8 cellular contexts compared by ENCODE assay signal in genomic region chr7:75776295-75776971, GRCh38. TPM values are rescaled to one million over a fixed set of nuclear protein-coding genes. Genes with fewer than 3 reads are reported as not detected.
DNase-seq lines count a peak whose midpoint lies in the region; ATAC-seq, FAIRE-seq and TF ChIP-seq lines count a peak whose summit lies in the region.

No MANE protein-coding gene starts in this region.

- H3K27me3 Mint-ChIP-seq in T-helper 17 cell, result peaks cover 23% of the 10 kb centered on the region

- H2AFZ ChIP-seq in GM12878 (ENCODE audit: control insufficient read depth, low read depth, low read length), result no peak overlapping the region

- peak; percentile 32; the same call in 1 of the 2 replicates for TF ChIP-seq RAD21 in GM12878 (IDR thresholded peaks at IDR 0.05; ENCODE audit: insufficient read depth, low read depth, low read length)

- WGBS in GM12878 (ENCODE audit: insufficient coverage, insufficient replicate concordance, low lambda C conversion rate, missing lambda C conversion rate), result 30% methylated on average over 12 of the region's 12 CpGs
- 63 to 73% (median 72%) methylated on average over 12 of the region's 12 CpGs for WGBS in ovary, 3 donors

- no peak overlapping the region for H3K4me2 ChIP-seq in GM12878 (ENCODE audit: control insufficient read depth, insufficient read depth)

- H3K4me3 ChIP-seq in GM12878 (no peak overlapping the region), ovary (no peak overlapping the region)

- intact Hi-C loops in GM12878 (cut with micrococcal nuclease; ENCODE audit: unreplicated experiment), result loop anchor here (10.0 kb wide), 1 partner anchor 238 kb away; no protein-coding TSS in a partner anchor
- intact Hi-C loops in ovary (cut with DNase I), result loop anchor here in 1 of 4 donors (10.0 kb wide), 1 partner anchor 238 kb away; no protein-coding TSS in a partner anchor

- H3K4me1 ChIP-seq in GM12878 (ENCODE audit: control insufficient read depth, insufficient read depth, low read length), result no peaks in the 10 kb centered on the region; the same call in 1 of the 2 replicates
- peaks cover 8% of the 10 kb centered on the region for H3K4me1 ChIP-seq in ovary (ENCODE audit: insufficient read depth)

- H3K27me3 ChIP-seq in GM12878 (replicated peaks in 1 of 2; ENCODE audit: control insufficient read depth in 2 of 2, insufficient read depth in 2 of 2, low read length in 1 of 2), result no peaks in the 10 kb centered on the region
- no peaks in the 10 kb centered on the region for H3K27me3 ChIP-seq in ovary

- TF ChIP-seq EP300 in GM12878 (IDR thresholded peaks at IDR 0.05; ENCODE audit: borderline replicate concordance in 1 of 2, control insufficient read depth in 1 of 2, low read depth in 2 of 2, low read length in 2 of 2), result peak; percentile 25 to 39; a peak in 2 of 4 replicates
- TF ChIP-seq EP300 in ovary (IDR thresholded peaks at IDR 0.05), result no peak

- BruUV-seq in GM12878 (replicated peaks; lab: Mats Ljungman, UMichigan), result no TSS peak

- H3K79me2 ChIP-seq in GM12878 (ENCODE audit: control insufficient read depth, insufficient read depth, low read length), result no peaks in the 10 kb centered on the region

- no peak overlapping the region for H3K4me3 Mint-ChIP-seq in T-helper 17 cell

- no peak for TF ChIP-seq CTCF in GM12878 (IDR thresholded peaks at IDR 0.05 in 2 of 3, conservative IDR thresholded peaks at IDR 0.05 in 1 of 3; ENCODE audit: control insufficient read depth in 2 of 3, extremely low read depth in 1 of 3, insufficient read depth in 1 of 3, low read depth in 3 of 3, low read length in 3 of 3)
- peak in 1 of 3 donors; percentile 31 for TF ChIP-seq CTCF in ovary (IDR thresholded peaks at IDR 0.05)

- FAIRE-seq in GM12878 (lab: Jason Lieb, UNC), result peak; percentile 57

- no peak overlapping the region for H3K27ac ChIP-seq in GM12878 (ENCODE audit: control insufficient read depth, insufficient read depth)
- H3K27ac ChIP-seq in ovary, result no peak overlapping the region

- CTCF ChIA-PET in GM12878 (lab: Yijun Ruan, JAX), result no interaction called here

- peak; percentile 91 for DNase-seq in HCEC 1CT
- no peak for DNase-seq in T-helper 17 cell
- peak; percentile 55 for DNase-seq in GM12878 (ENCODE audit: low read depth, low spot score)
- peak; percentile 8 to 24 (median 12) for DNase-seq in stimulated activated CD4-positive, alpha-beta T cell treated with anti-CD3 and anti-CD28 coated beads, TNF-alpha, amount 100 ng/mL, for 1 hour (ENCODE audit: low read depth in 3 of 3, low spot score in 1 of 3)
- no peak for DNase-seq in GF-D8 (lab: John Stamatoyannopoulos, UW)
- no peak for DNase-seq in effector CD8-positive, alpha-beta T cell (lab: John Stamatoyannopoulos, UW)
- DNase-seq in ovary, result no peak

- no peak overlapping the region for H3K9ac ChIP-seq in GM12878 (ENCODE audit: control insufficient read depth, insufficient read depth, low read length)

- RAD21 ChIA-PET in GM12878 (lab: Charles Lee; ENCODE audit: unreplicated experiment), result no interaction called here

- POLR2A ChIA-PET in GM12878 (lab: Charles Lee), result no interaction called here

- SMC1A ChIA-PET in GM12878 (lab: Charles Lee; ENCODE audit: uncharacterized antibody, unreplicated experiment), result interaction anchor here (0.7 kb wide), 1 partner anchor 246 kb away, joined by 3 read pairs; no protein-coding TSS in a partner anchor

- no peaks in the 10 kb centered on the region for H4K20me1 ChIP-seq in GM12878 (ENCODE audit: control insufficient read depth, insufficient read depth)

- peak; percentile 83 for ATAC-seq in T-helper 17 cell
- peak; percentile 66 for ATAC-seq in GM12878
- ATAC-seq in HG03135 (IDR thresholded peaks at IDR 0.05; ENCODE audit: unreplicated experiment), result no peak

- H3K27ac Mint-ChIP-seq in T-helper 17 cell, result no peak overlapping the region

- H3K36me3 Mint-ChIP-seq in T-helper 17 cell (ENCODE audit: low read depth), result peaks cover 3% of the 10 kb centered on the region

- peaks cover 9% of the 10 kb centered on the region for H3K4me1 Mint-ChIP-seq in T-helper 17 cell

- in situ Hi-C loops in GM12878 (cut with MboI), result no loop called here

- TF ChIP-seq POLR2A in GM12878 (IDR thresholded peaks at IDR 0.05; ENCODE audit: low read depth, low read length) (no peak), ovary (IDR thresholded peaks at IDR 0.05) (no peak)

- no peaks in the 10 kb centered on the region for H3K9me3 ChIP-seq in T-helper 17 cell (ENCODE audit: control insufficient read depth, low read length, poor library complexity, severe bottlenecking)
- H3K9me3 ChIP-seq in GM12878 (replicated peaks; ENCODE audit: control insufficient read depth, insufficient read depth, low read length), result no peaks in the 10 kb centered on the region; the same call in 2 of the 3 replicates
- no peaks in the 10 kb centered on the region for H3K9me3 ChIP-seq in ovary

- H3K36me3 ChIP-seq in GM12878 (ENCODE audit: control insufficient read depth in 2 of 2, insufficient read depth in 2 of 2, low read length in 1 of 2) (no peaks in the 10 kb centered on the region), ovary (no peaks in the 10 kb centered on the region)

TF ChIP-seq in GM12878, 131 proteins besides CTCF, POLR2A, EP300 and RAD21 (continues in another document):
- TF ChIP-seq IRF4 (IDR thresholded peaks at IDR 0.05; ENCODE audit: low read depth, low read length) (no peak), PAX5 (IDR thresholded peaks at IDR 0.05; ENCODE audit: borderline replicate concordance, low read depth, low read length) (no peak), ATF7 (IDR thresholded peaks at IDR 0.05; ENCODE audit: low read depth) (peak; percentile 59), DPF2 (IDR thresholded peaks at IDR 0.05) (0 out of 2 replicates have a peak, but pooled peaks have one; percentile 31)

RNA-seq across cellular contexts. Expression of gene CCL26, which starts 4.4 kb away (rescaled TPM):
- total RNA-seq in T-helper 17 cell (not detected), GM12878 (2014; rRNA removed) (not detected in 2 replicates), GM12878 (2014; rRNA removed; fragmentation: Illumina TruSeq; extraction: Trizol) (not detected in 2 replicates), GM12878 (2021) (not detected in 2 replicates), ovary (10 to 100 TPM in 1 of 7 donors, 1 to 10 TPM in 6; 2.6 to 13.0 (median 7.6) TPM)
- not detected in 2 replicates for total RNA-seq in GM12878 (2013; cell fraction: nucleolus; rRNA removed)
- polyA plus RNA-seq in GM12878 (2011; ENCODE audit: low read depth), result not detected
- polyA plus RNA-seq in GM12878 (2011; rRNA removed) (not detected in 2 replicates), GM12878 (2014; fragmentation: Illumina TruSeq; extraction: Trizol) (not detected in 2 replicates), GM12878 (2014; fragmentation: Nextera tagmentation; extraction: Ambion mirVana) (not detected), GM12878 (2014; rRNA removed) (not detected in 2 replicates), GM12878 (2016; fragmentation: Nextera tagmentation; extraction: Ambion mirVana) (not detected), ovary (10 to 100 TPM in 1 of 2 donors, 1 to 10 TPM in 1; 9.8 to 43.0 TPM)
- polyA plus RNA-seq in GM12878 (2011; cell fraction: cytosol; rRNA removed), result not detected in 2 replicates
- polyA plus RNA-seq in GM12878 (2011; cell fraction: nucleus; rRNA removed), result not detected in 2 replicates
- not detected in 2 replicates for polyA plus RNA-seq in GM12878 (2012)
- not detected in 2 replicates for polyA minus RNA-seq in GM12878 (2011; rRNA and poly(A)+ RNA removed)
- polyA minus RNA-seq in GM12878 (2011; cell fraction: cytosol; rRNA and poly(A)+ RNA removed), result not detected in 2 replicates
- not detected in 2 replicates for polyA minus RNA-seq in GM12878 (2011; cell fraction: nucleus; rRNA and poly(A)+ RNA removed)

RNA-seq across cellular contexts. Expression of gene CCL24, which starts 37.2 kb away (rescaled TPM):
- not detected for total RNA-seq in T-helper 17 cell
- not detected in 2 replicates for total RNA-seq in GM12878 (2013; cell fraction: nucleolus; rRNA removed)
- total RNA-seq in GM12878 (2014; rRNA removed), result not detected in 2 replicates
- not detected in 2 replicates for total RNA-seq in GM12878 (2014; rRNA removed; fragmentation: Illumina TruSeq; extraction: Trizol)
- not detected in 2 replicates for total RNA-seq in GM12878 (2021)
- not detected for polyA plus RNA-seq in GM12878 (2011; ENCODE audit: low read depth)
- polyA plus RNA-seq in GM12878 (2011; rRNA removed), result not detected in 2 replicates
- polyA plus RNA-seq in GM12878 (2011; cell fraction: cytosol; rRNA removed), result not detected in 2 replicates
- not detected in 2 replicates for polyA plus RNA-seq in GM12878 (2011; cell fraction: nucleus; rRNA removed)
- not detected in 2 replicates for polyA plus RNA-seq in GM12878 (2012)
- polyA plus RNA-seq in GM12878 (2014; fragmentation: Illumina TruSeq; extraction: Trizol), result not detected in 2 replicates
- not detected for polyA plus RNA-seq in GM12878 (2014; fragmentation: Nextera tagmentation; extraction: Ambion mirVana)
- 0.28 TPM in 1 of 2 replicates, not detected in the other for polyA plus RNA-seq in GM12878 (2014; rRNA removed)
- not detected for polyA plus RNA-seq in GM12878 (2016; fragmentation: Nextera tagmentation; extraction: Ambion mirVana)
- not detected in 2 replicates for polyA minus RNA-seq in GM12878 (2011; rRNA and poly(A)+ RNA removed)
- not detected in 2 replicates for polyA minus RNA-seq in GM12878 (2011; cell fraction: cytosol; rRNA and poly(A)+ RNA removed)
- polyA minus RNA-seq in GM12878 (2011; cell fraction: nucleus; rRNA and poly(A)+ RNA removed), result not detected in 2 replicates
- total RNA-seq in ovary, result under 1 TPM in 1 of 7 donors, not detected in 6; 0.45 TPM
- polyA plus RNA-seq in ovary, result 1 to 10 TPM in 1 of 2 donors, under 1 TPM in 1; 0.48 to 1.1 TPM

RNA-seq across cellular contexts. Expression of gene HIP1, which starts 37.7 kb away (rescaled TPM):
- total RNA-seq in T-helper 17 cell (1 to 10 TPM; 2.6 to 6.9 TPM), GM12878 (2014; rRNA removed) (4.0 and 5.0 TPM in 2 replicates), GM12878 (2014; rRNA removed; fragmentation: Illumina TruSeq; extraction: Trizol) (3.9 and 4.2 TPM in 2 replicates), GM12878 (2021) (6.6 and 9.7 TPM in 2 replicates), ovary (10 to 100 TPM in 6 of 7 donors, 1 to 10 TPM in 1; 9.4 to 27.0 (median 16.8) TPM)
- 7.2 and 8.1 TPM in 2 replicates for total RNA-seq in GM12878 (2013; cell fraction: nucleolus; rRNA removed)
- 0.84 TPM for polyA plus RNA-seq in GM12878 (2011; ENCODE audit: low read depth)
- polyA plus RNA-seq in GM12878 (2011; rRNA removed) (1.8 and 2.5 TPM in 2 replicates), GM12878 (2014; fragmentation: Illumina TruSeq; extraction: Trizol) (5.1 and 6.0 TPM in 2 replicates), GM12878 (2014; fragmentation: Nextera tagmentation; extraction: Ambion mirVana) (1 to 10 TPM; 1.2 to 1.5 TPM), GM12878 (2014; rRNA removed) (4.7 and 6.0 TPM in 2 replicates), GM12878 (2016; fragmentation: Nextera tagmentation; extraction: Ambion mirVana) (1 to 10 TPM; 1.2 to 2.4 TPM), ovary (10 to 100 TPM; 11.3 to 31.4 TPM)
- 2.4 and 3.0 TPM in 2 replicates for polyA plus RNA-seq in GM12878 (2011; cell fraction: cytosol; rRNA removed)
- polyA plus RNA-seq in GM12878 (2011; cell fraction: nucleus; rRNA removed), result 1.5 and 1.9 TPM in 2 replicates
- polyA plus RNA-seq in GM12878 (2012), result 1.7 and 2.3 TPM in 2 replicates
- 5.0 and 5.9 TPM in 2 replicates for polyA minus RNA-seq in GM12878 (2011; rRNA and poly(A)+ RNA removed)
- 1.7 and 2.5 TPM in 2 replicates for polyA minus RNA-seq in GM12878 (2011; cell fraction: cytosol; rRNA and poly(A)+ RNA removed)
- 2.2 and 3.9 TPM in 2 replicates for polyA minus RNA-seq in GM12878 (2011; cell fraction: nucleus; rRNA and poly(A)+ RNA removed)

Comparison
In these comparisons a context has a peak if more than half of its experiments do, and no peak if none do; other contexts are left out.
1. DNase-seq: peak in HCEC 1CT (single experiment), GM12878 (single experiment) and stimulated activated CD4-positive, alpha-beta T cell treated with anti-CD3 and anti-CD28 coated beads, TNF-alpha, amount 100 ng/mL, for 1 hour (3 of 3); none in T-helper 17 cell (0 of 3), GF-D8 (single experiment), effector CD8-positive, alpha-beta T cell (single experiment) and ovary (0 of 5).